ENCODE assay signal across 20 cellular contexts in genomic region chr6:5592911-5593519, GRCh38.
"Had no signal": no experiment of that assay in that cellular context is flagged by ENCODE, and none has a peak within 500 bp of the region (broad histone marks: within the 10 kb centered on the region; RNA-seq: fewer than 3 reads in every experiment).

No MANE protein-coding gene starts in this region.

- H3K9me3 ChIP-seq: mucosa of descending colon, right lobe of liver, tibial artery had no signal

- H3K27ac ChIP-seq: foreskin keratinocyte, right lobe of liver, skin epidermis, tibial artery had no signal

- H3K4me3 ChIP-seq: mucosa of descending colon, right lobe of liver, skin epidermis, tibial artery had no signal

- H3K4me3 Mint-ChIP-seq: activated naive CD8-positive, alpha-beta T cell treated with anti-CD3 and anti-CD28 coated beads, Interleukin-2, amount 50 U/mL, for 24 hours; activated T-helper 1 cell treated with anti-CD3 and anti-CD28 coated beads, Interleukin-12 subunit alpha, Interleukin-12 subunit beta, Interleukin-2, Interleukin-4 antibody, amounts not matched to agents 30 ng/mL and 10 ng/mL and 1 ng/mL, durations not matched to agents 14 hours and 24 hours and 36 hours; nephron progenitor cell; stimulated activated naive CD8-positive, alpha-beta T cell treated with anti-CD3 and anti-CD28 coated beads, Interleukin-15, amount 100 ng/mL, for 72 hours had no signal

- H3K36me3 ChIP-seq: right lobe of liver, tibial artery had no signal

- H3K9me3 Mint-ChIP-seq: activated naive CD8-positive, alpha-beta T cell treated with anti-CD3 and anti-CD28 coated beads, Interleukin-2, amount 50 U/mL, for 24 hours; activated T-helper 1 cell treated with anti-CD3 and anti-CD28 coated beads, Interleukin-12 subunit alpha, Interleukin-12 subunit beta, Interleukin-2, Interleukin-4 antibody, amounts not matched to agents 30 ng/mL and 10 ng/mL and 1 ng/mL, durations not matched to agents 14 hours and 24 hours and 36 hours; nephron progenitor cell; stimulated activated naive CD8-positive, alpha-beta T cell treated with anti-CD3 and anti-CD28 coated beads, Interleukin-15, amount 100 ng/mL, for 72 hours had no signal

- H3K4me1 Mint-ChIP-seq: activated naive CD8-positive, alpha-beta T cell treated with anti-CD3 and anti-CD28 coated beads, Interleukin-2, amount 50 U/mL, for 24 hours had no signal

- H3K4me1 ChIP-seq: foreskin keratinocyte, right lobe of liver, tibial artery had no signal

- H3K27me3 ChIP-seq: foreskin keratinocyte, right lobe of liver, tibial artery had no signal

- H3K27me3 Mint-ChIP-seq: activated naive CD8-positive, alpha-beta T cell treated with anti-CD3 and anti-CD28 coated beads, Interleukin-2, amount 50 U/mL, for 24 hours; stimulated activated naive CD8-positive, alpha-beta T cell treated with anti-CD3 and anti-CD28 coated beads, Interleukin-15, amount 100 ng/mL, for 72 hours had no signal

- DNase-seq: activated CD4-positive, alpha-beta T cell treated with anti-CD3 and anti-CD28 coated beads for 4 hours; activated CD4-positive, alpha-beta T cell treated with anti-CD3 and anti-CD28 coated beads, Interleukin-2, amount 50 U/mL, for 48 hours; activated CD4-positive, CD25-positive, alpha-beta regulatory T cell; activated gamma-delta T cell; activated naive CD4-positive, alpha-beta T cell treated with anti-CD3 and anti-CD28 coated beads, Interleukin-2, amount 50 U/mL, for 16 hours; activated naive CD8-positive, alpha-beta T cell treated with anti-CD3 and anti-CD28 coated beads, Interleukin-2, amount 50 U/mL, for 24 hours; activated T-cell treated with anti-CD3 and anti-CD28 coated beads for 4 hours; cortex of kidney; foreskin keratinocyte; left colon; mesenchymal stem cell; mucosa of descending colon; nephron progenitor cell; nucleus accumbens; right lobe of liver; stimulated activated CD4-positive, alpha-beta T cell treated with anti-CD3 and anti-CD28 coated beads, Interleukin-1b, Interleukin-23, amount 100 ng/mL, for 48 hours; stimulated activated naive CD8-positive, alpha-beta T cell treated with anti-CD3 and anti-CD28 coated beads, Interleukin-15, amount 100 ng/mL, for 72 hours; tibial artery had no signal

- H3K27ac Mint-ChIP-seq: activated naive CD8-positive, alpha-beta T cell treated with anti-CD3 and anti-CD28 coated beads, Interleukin-2, amount 50 U/mL, for 24 hours; activated T-helper 1 cell treated with anti-CD3 and anti-CD28 coated beads, Interleukin-12 subunit alpha, Interleukin-12 subunit beta, Interleukin-2, Interleukin-4 antibody, amounts not matched to agents 30 ng/mL and 10 ng/mL and 1 ng/mL, durations not matched to agents 14 hours and 24 hours and 36 hours; nephron progenitor cell had no signal

- ATAC-seq: activated naive CD8-positive, alpha-beta T cell treated with anti-CD3 and anti-CD28 coated beads, Interleukin-2, amount 50 U/mL, for 24 hours; foreskin keratinocyte; left colon; mucosa of descending colon; right lobe of liver; stimulated activated naive CD8-positive, alpha-beta T cell treated with anti-CD3 and anti-CD28 coated beads, Interleukin-15, amount 100 ng/mL, for 72 hours had no signal
